Comparison of ENCODE assay signal across 16 cellular contexts in the genomic region with DNA sequence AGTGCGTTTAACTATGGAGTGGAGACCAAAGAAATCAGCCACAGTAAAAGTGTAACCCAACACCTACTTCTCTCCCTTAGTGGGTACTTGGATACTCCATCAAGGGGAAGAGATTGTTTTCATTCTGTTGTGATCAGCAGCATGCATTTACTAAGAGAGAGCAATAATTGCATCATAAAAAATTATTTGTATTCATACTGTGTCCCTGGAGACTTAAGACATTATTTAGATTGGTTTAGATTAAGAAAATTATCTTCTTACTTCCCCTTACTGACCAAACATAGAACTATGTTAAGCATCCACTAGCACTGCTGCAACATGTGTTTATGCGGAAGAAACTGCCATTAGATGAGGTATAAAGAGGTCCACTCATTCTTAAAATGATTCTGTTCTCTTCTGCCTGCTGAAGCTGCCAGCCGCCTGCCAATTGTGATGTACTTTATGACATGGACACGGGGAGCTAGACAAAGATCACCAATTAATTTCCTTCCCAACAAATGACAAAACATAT.
DNase-seq lines count a peak whose midpoint lies in the region; ATAC-seq, FAIRE-seq and TF ChIP-seq lines count a peak whose summit lies in the region.
"Had no signal": no experiment of that assay in that cellular context is flagged by ENCODE, and none has a peak within 500 bp of the region (broad histone marks: within the 10 kb centered on the region; RNA-seq: fewer than 3 reads in every experiment).

No MANE protein-coding gene starts in this region.

- H3K4me3 ChIP-seq in fibroblast of mammary gland (ENCODE audit: control insufficient read depth, low read depth, low read length): no peak overlapping the region
- H3K4me3 ChIP-seq: A549, dorsolateral prefrontal cortex, gastroesophageal sphincter, skin epidermis had no signal

- no peak for TF ChIP-seq CTCF in fibroblast of mammary gland (conservative IDR thresholded peaks at IDR 0.05; ENCODE audit: control insufficient read depth, insufficient read depth, low read depth, low read length)

- H3K4me1 Mint-ChIP-seq in natural killer cell treated with Interleukin-12 subunit alpha and Interleukin-12 subunit beta and Interleukin-15 and Interleukin-18, amount 100 ng/mL, for 72 hours (ENCODE audit: low read depth in 2 of 2): no peaks in the 10 kb centered on the region
- H3K4me1 Mint-ChIP-seq: activated naive CD8-positive, alpha-beta T cell treated with anti-CD3 and anti-CD28 coated beads, Interleukin-2, amount 50 U/mL, for 24 hours; immature natural killer cell had no signal

- H3K4me3 Mint-ChIP-seq in natural killer cell treated with Interleukin-12 subunit alpha and Interleukin-12 subunit beta and Interleukin-15 and Interleukin-18, amount 100 ng/mL, for 72 hours: no peak overlapping the region
- H3K4me3 Mint-ChIP-seq: activated naive CD8-positive, alpha-beta T cell treated with anti-CD3 and anti-CD28 coated beads, Interleukin-2, amount 50 U/mL, for 24 hours; activated T-cell treated with anti-CD3 and anti-CD28 coated beads, Interleukin-2, amount 50 U/mL, for 24 hours; immature natural killer cell had no signal

- peak; percentile 38 for DNase-seq in NOMO-1 treated with DMSO at 0.1 percent for 48 hours (lab: John Stamatoyannopoulos, UW; ENCODE audit: unreplicated experiment)
- no peak for DNase-seq in NOMO-1 treated with dmso at 0.1 percent for 144 hours (lab: John Stamatoyannopoulos, UW; ENCODE audit: unreplicated experiment)
- DNase-seq in NCI-H69 (lab: John Stamatoyannopoulos, UW): peak; percentile 41
- DNase-seq in fibroblast of mammary gland (ENCODE audit: low read depth): peak; percentile 1
- no peak for DNase-seq in natural killer cell treated with Interleukin-12 subunit alpha and Interleukin-12 subunit beta and Interleukin-15 and Interleukin-18, amount 100 ng/mL, for 72 hours (ENCODE audit: low spot score)
- DNase-seq in GM03348 (ENCODE audit: low spot score): no peak
- DNase-seq in GM19239 (ENCODE audit: insufficient read length, low spot score): no peak
- DNase-seq: activated naive CD8-positive, alpha-beta T cell treated with anti-CD3 and anti-CD28 coated beads, Interleukin-2, amount 50 U/mL, for 24 hours; activated T-cell treated with anti-CD3 and anti-CD28 coated beads, Interleukin-2, amount 50 U/mL, for 24 hours; DMS 273 treated with DMSO at 0.1 percent for 48 hours; dorsolateral prefrontal cortex; immature natural killer cell had no signal

- no peaks in the 10 kb centered on the region for H3K27me3 Mint-ChIP-seq in natural killer cell treated with Interleukin-12 subunit alpha and Interleukin-12 subunit beta and Interleukin-15 and Interleukin-18, amount 100 ng/mL, for 72 hours
- H3K27me3 Mint-ChIP-seq: activated naive CD8-positive, alpha-beta T cell treated with anti-CD3 and anti-CD28 coated beads, Interleukin-2, amount 50 U/mL, for 24 hours; activated T-cell treated with anti-CD3 and anti-CD28 coated beads, Interleukin-2, amount 50 U/mL, for 24 hours had no signal

- H3K27ac Mint-ChIP-seq in natural killer cell treated with Interleukin-12 subunit alpha and Interleukin-12 subunit beta and Interleukin-15 and Interleukin-18, amount 100 ng/mL, for 72 hours: no peak overlapping the region
- H3K27ac Mint-ChIP-seq: activated naive CD8-positive, alpha-beta T cell treated with anti-CD3 and anti-CD28 coated beads, Interleukin-2, amount 50 U/mL, for 24 hours; activated T-cell treated with anti-CD3 and anti-CD28 coated beads, Interleukin-2, amount 50 U/mL, for 24 hours; immature natural killer cell had no signal

- H3K36me3 Mint-ChIP-seq in natural killer cell treated with Interleukin-12 subunit alpha and Interleukin-12 subunit beta and Interleukin-15 and Interleukin-18, amount 100 ng/mL, for 72 hours: no peaks in the 10 kb centered on the region
- H3K36me3 Mint-ChIP-seq: immature natural killer cell had no signal

- H3K9me3 Mint-ChIP-seq in natural killer cell treated with Interleukin-12 subunit alpha and Interleukin-12 subunit beta and Interleukin-15 and Interleukin-18, amount 100 ng/mL, for 72 hours: peaks cover 3% of the 10 kb centered on the region
- H3K9me3 Mint-ChIP-seq: activated T-cell treated with anti-CD3 and anti-CD28 coated beads, Interleukin-2, amount 50 U/mL, for 24 hours had no signal

- ATAC-seq in natural killer cell treated with Interleukin-12 subunit alpha and Interleukin-12 subunit beta and Interleukin-15 and Interleukin-18, amount 100 ng/mL, for 72 hours: no peak
- ATAC-seq in HG03432 (IDR thresholded peaks at IDR 0.05; ENCODE audit: unreplicated experiment): no peak
- ATAC-seq: A549; activated naive CD8-positive, alpha-beta T cell treated with anti-CD3 and anti-CD28 coated beads, Interleukin-2, amount 50 U/mL, for 24 hours; gastroesophageal sphincter had no signal

- no peak for FAIRE-seq in GM19239 (lab: Jason Lieb, UNC)
- FAIRE-seq: A549 had no signal

Comparison
In these comparisons a context has a peak if more than half of its experiments do, and no peak if none do; other contexts are left out.
1. DNase-seq: peak in NOMO-1 treated with DMSO at 0.1 percent for 48 hours (single experiment), NCI-H69 (single experiment) and fibroblast of mammary gland (single experiment); none in NOMO-1 treated with dmso at 0.1 percent for 144 hours (single experiment), natural killer cell treated with Interleukin-12 subunit alpha and Interleukin-12 subunit beta and Interleukin-15 and Interleukin-18, amount 100 ng/mL, for 72 hours (single experiment), GM03348 (single experiment) and GM19239 (single experiment).